Comparison of ENCODE assay signal across 8 cellular contexts in genomic region chr1:1512425-1512824, GRCh38. TPM values are rescaled to one million over a fixed set of nuclear protein-coding genes. Genes with fewer than 3 reads are reported as not detected.
DNase-seq lines count a peak whose midpoint lies in the region; ATAC-seq and TF ChIP-seq lines count a peak whose summit lies in the region.
"Not testable (repeated sequence)": the region's sequence is repeated elsewhere in the genome, so short reads cannot be mapped to it uniquely, and the experiment has no call there.

No MANE protein-coding gene starts in this region.

- not testable (repeated sequence) for H3K27ac ChIP-seq in CD4-positive, alpha-beta memory T cell (ENCODE audit: low read depth, low read length)
- peak overlapping the region; percentile 95 to 96 for H3K27ac ChIP-seq in breast epithelium
- H3K27ac ChIP-seq in left ventricle myocardium inferior (replicated peaks), result peak overlapping the region; percentile 95

- not testable (repeated sequence) for H3K36me3 Mint-ChIP-seq in CD4-positive, alpha-beta memory T cell; nephron progenitor cell (ENCODE audit: low read depth)

- CTCF ChIA-PET in CD4-positive, alpha-beta memory T cell (lab: Charles Lee; ENCODE audit: partially characterized antibody), result not testable (repeated sequence)

- in situ Hi-C loops in HAP-1 (cut with MboI; ENCODE audit: low sequenced_read_pairs), result not testable (repeated sequence)

- not testable (repeated sequence) for H3K4me3 ChIP-seq in CD4-positive, alpha-beta memory T cell (ENCODE audit: low read length in 2 of 2)
- H3K4me3 ChIP-seq in HAP-1 (peak overlapping the region; percentile 100), breast epithelium (peak overlapping the region; percentile 78 to 93 (median 83)), left ventricle myocardium inferior (peak overlapping the region; percentile 86)

- not testable (repeated sequence) for H3K27me3 Mint-ChIP-seq in CD4-positive, alpha-beta memory T cell; nephron progenitor cell (ENCODE audit: low read depth, poor library complexity)

- H3K36me3 ChIP-seq in CD4-positive, alpha-beta memory T cell (ENCODE audit: insufficient read depth, low read length); breast epithelium; left ventricle myocardium inferior: not testable (repeated sequence)
- H3K36me3 ChIP-seq in HAP-1 (replicated peaks), result peaks cover 16% of the 10 kb centered on the region

- not testable (repeated sequence) for H3K9me3 Mint-ChIP-seq in CD4-positive, alpha-beta memory T cell; nephron progenitor cell

- not testable (repeated sequence) for H3K4me1 ChIP-seq in CD4-positive, alpha-beta memory T cell (ENCODE audit: insufficient read depth, low read length); HAP-1; breast epithelium
- H3K4me1 ChIP-seq in left ventricle myocardium inferior, result peaks cover 25% of the 10 kb centered on the region

- not testable (repeated sequence) for ATAC-seq in stimulated activated naive CD8-positive, alpha-beta T cell treated with anti-CD3 and anti-CD28 coated beads, Interleukin-15, Interleukin-2, amounts not matched to agents 100 U/mL and 50 U/mL, for 24 hours

- peaks cover 5 to 19% (median 11%) of the 10 kb centered on the region in 4 donors for H3K4me1 Mint-ChIP-seq in CD4-positive, alpha-beta memory T cell
- H3K4me1 Mint-ChIP-seq in nephron progenitor cell, result peaks cover 28% of the 10 kb centered on the region

- H3K27me3 ChIP-seq in CD4-positive, alpha-beta memory T cell (ENCODE audit: insufficient read depth, low read length); HAP-1 (ENCODE audit: low read depth); breast epithelium; left ventricle myocardium inferior (ENCODE audit: low read depth): not testable (repeated sequence)

- peak overlapping the region; percentile 57 to 81 (median 70) for H3K4me3 Mint-ChIP-seq in CD4-positive, alpha-beta memory T cell
- H3K4me3 Mint-ChIP-seq in nephron progenitor cell, result peak overlapping the region; percentile 71

- TF ChIP-seq POLR2A in breast epithelium (IDR thresholded peaks at IDR 0.05), result not testable (repeated sequence)

- POLR2A ChIA-PET in CD4-positive, alpha-beta memory T cell (lab: Charles Lee; ENCODE audit: partially characterized antibody), result not testable (repeated sequence)

- not testable (repeated sequence) for TF ChIP-seq CTCF in breast epithelium (IDR thresholded peaks at IDR 0.05); left ventricle myocardium inferior (IDR thresholded peaks at IDR 0.05; ENCODE audit: borderline replicate concordance); nephron progenitor cell (IDR thresholded peaks at IDR 0.05)

- intact Hi-C loops in CD4-positive, alpha-beta memory T cell (cut with micrococcal nuclease), result loop anchor here (2.0 kb wide), 1 partner anchor 62 kb away; the partner anchor contains the start of gene SSU72
- intact Hi-C loops in breast epithelium (cut with DNase I; ENCODE audit: low total_unique reads); left ventricle myocardium inferior (cut with micrococcal nuclease): not testable (repeated sequence)

- not testable (repeated sequence) for H3K9me3 ChIP-seq in CD4-positive, alpha-beta memory T cell (ENCODE audit: control insufficient read depth in 1 of 2, low read length in 2 of 2); HAP-1; breast epithelium; left ventricle myocardium inferior (replicated peaks)

- peak overlapping the region in 1 of 7 donors; percentile 48 for H3K27ac Mint-ChIP-seq in CD4-positive, alpha-beta memory T cell
- H3K27ac Mint-ChIP-seq in nephron progenitor cell, result not testable (repeated sequence)

- DNase-seq in CD4-positive, alpha-beta memory T cell, result peak in 4 of 5 donors; percentile 24 to 26 (median 25)
- not testable (repeated sequence) for DNase-seq in HAP-1 (ENCODE audit: low spot score in 2 of 2); breast epithelium (ENCODE audit: low spot score in 2 of 2); left ventricle myocardium inferior
- DNase-seq in NAMALWA (ENCODE audit: low spot score) (peak; percentile 43), nephron progenitor cell (peak; percentile 39)
- peak; percentile 16 to 20 for DNase-seq in activated CD4-positive, alpha-beta T cell treated with anti-CD3 and anti-CD28 coated beads, Interleukin-2, amount 50 U/mL, for 48 hours
- DNase-seq in stimulated activated naive CD8-positive, alpha-beta T cell treated with anti-CD3 and anti-CD28 coated beads, Interleukin-15, Interleukin-2, amounts not matched to agents 100 U/mL and 50 U/mL, for 24 hours, result peak; percentile 22

RNA-seq across cellular contexts. Expression of gene ATAD3A, which starts 0.5 kb away (rescaled TPM):
- total RNA-seq in CD4-positive, alpha-beta memory T cell, result 10 to 100 TPM; 23.0 to 24.7 TPM
- polyA plus RNA-seq in CD4-positive, alpha-beta memory T cell, result 10 to 100 TPM in 1 of 2 donors, 1 to 10 TPM in 1; 9.5 to 12.2 TPM
- 10 to 100 TPM; 14.9 to 22.3 (median 15.5) TPM for total RNA-seq in breast epithelium
- 19.4 TPM for total RNA-seq in left ventricle myocardium inferior

RNA-seq across cellular contexts. Expression of gene TMEM240, which starts 28.0 kb away (rescaled TPM):
- total RNA-seq in CD4-positive, alpha-beta memory T cell, result 1 to 10 TPM; 1.8 to 2.8 TPM
- polyA plus RNA-seq in CD4-positive, alpha-beta memory T cell, result not detected
- total RNA-seq in breast epithelium, result 1 to 10 TPM; 3.5 to 8.8 (median 3.8) TPM
- total RNA-seq in left ventricle myocardium inferior, result 7.2 TPM

RNA-seq across cellular contexts. Expression of gene ATAD3B, which starts 40.9 kb away (rescaled TPM):
- 10 to 100 TPM; 51.1 to 53.8 TPM for total RNA-seq in CD4-positive, alpha-beta memory T cell
- polyA plus RNA-seq in CD4-positive, alpha-beta memory T cell, result 1 to 10 TPM; 2.9 to 8.1 TPM
- total RNA-seq in breast epithelium (10 to 100 TPM in 2 of 3 donors, 1 to 10 TPM in 1; 9.9 to 22.9 (median 22.4) TPM), left ventricle myocardium inferior (8.3 TPM)
